Comparison of ENCODE assay signal across 1 cellular context in the genomic region with DNA sequence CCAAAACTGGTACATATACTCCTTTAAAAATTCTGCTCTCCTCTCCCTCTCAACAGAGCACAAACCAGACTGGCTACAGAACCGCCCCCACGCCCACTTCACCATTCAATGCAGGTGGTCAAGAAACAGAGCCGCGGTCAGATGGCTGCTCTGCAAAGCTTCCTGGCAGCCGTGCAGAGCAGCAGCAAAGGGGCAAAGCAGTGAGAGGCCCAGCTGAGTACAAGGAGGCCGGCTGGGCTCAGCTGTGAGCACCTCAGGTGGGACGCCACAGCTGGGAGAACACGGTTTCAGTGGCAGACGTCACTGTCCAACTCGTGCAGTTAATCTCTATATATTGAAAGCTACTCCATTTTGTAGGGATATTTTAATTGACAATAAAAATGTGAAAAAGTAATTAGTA.
TF ChIP-seq lines count a peak whose summit lies in the region.

No MANE protein-coding gene starts in this region.

TF ChIP-seq in WTC11, 78 proteins besides CTCF, POLR2A, EP300 and RAD21 (continued from another document):
- TF ChIP-seq, protein P1, sequence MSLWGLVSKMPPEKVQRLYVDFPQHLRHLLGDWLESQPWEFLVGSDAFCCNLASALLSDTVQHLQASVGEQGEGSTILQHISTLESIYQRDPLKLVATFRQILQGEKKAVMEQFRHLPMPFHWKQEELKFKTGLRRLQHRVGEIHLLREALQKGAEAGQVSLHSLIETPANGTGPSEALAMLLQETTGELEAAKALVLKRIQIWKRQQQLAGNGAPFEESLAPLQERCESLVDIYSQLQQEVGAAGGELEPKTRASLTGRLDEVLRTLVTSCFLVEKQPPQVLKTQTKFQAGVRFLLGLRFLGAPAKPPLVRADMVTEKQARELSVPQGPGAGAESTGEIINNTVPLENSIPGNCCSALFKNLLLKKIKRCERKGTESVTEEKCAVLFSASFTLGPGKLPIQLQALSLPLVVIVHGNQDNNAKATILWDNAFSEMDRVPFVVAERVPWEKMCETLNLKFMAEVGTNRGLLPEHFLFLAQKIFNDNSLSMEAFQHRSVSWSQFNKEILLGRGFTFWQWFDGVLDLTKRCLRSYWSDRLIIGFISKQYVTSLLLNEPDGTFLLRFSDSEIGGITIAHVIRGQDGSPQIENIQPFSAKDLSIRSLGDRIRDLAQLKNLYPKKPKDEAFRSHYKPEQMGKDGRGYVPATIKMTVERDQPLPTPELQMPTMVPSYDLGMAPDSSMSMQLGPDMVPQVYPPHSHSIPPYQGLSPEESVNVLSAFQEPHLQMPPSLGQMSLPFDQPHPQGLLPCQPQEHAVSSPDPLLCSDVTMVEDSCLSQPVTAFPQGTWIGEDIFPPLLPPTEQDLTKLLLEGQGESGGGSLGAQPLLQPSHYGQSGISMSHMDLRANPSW (CRISPR knock-in tag; conservative IDR thresholded peaks at IDR 0.05; ENCODE audit: low read depth) = no peak
- no peak for TF ChIP-seq ATF1 (CRISPR knock-in tag; IDR thresholded peaks at IDR 0.05)
